1 cellular context compared by ENCODE assay signal in genomic region chr5:63919763-63920478, GRCh38.
TF ChIP-seq lines count a peak whose summit lies in the region.

No MANE protein-coding gene starts in this region.

TF ChIP-seq in H1, 55 proteins besides CTCF, POLR2A, EP300 and RAD21 (continued from another document):
- TF ChIP-seq RBBP5 (IDR thresholded peaks at IDR 0.05; ENCODE audit: borderline replicate concordance, low read depth, low read length), result no peak
